10 cellular contexts compared by ENCODE assay signal in genomic region chr12:27246774-27247173, GRCh38. TPM values are rescaled to one million over a fixed set of nuclear protein-coding genes. Genes with fewer than 3 reads are reported as not detected.
DNase-seq lines count a peak whose midpoint lies in the region; ATAC-seq, FAIRE-seq and TF ChIP-seq lines count a peak whose summit lies in the region.
"Had no signal": no experiment of that assay in that cellular context is flagged by ENCODE, and none has a peak within 500 bp of the region (broad histone marks: within the 10 kb centered on the region; RNA-seq: fewer than 3 reads in every experiment).

No MANE protein-coding gene starts in this region.

- H3K4me3 ChIP-seq in A549 (no peak overlapping the region), GM23248 (peak overlapping the region; percentile 89; the same call in 1 of the 2 replicates), GM12878 (peak overlapping the region; percentile 86), muscle layer of duodenum (ENCODE audit: low read depth in 1 of 2, low read length in 2 of 2) (peak overlapping the region; percentile 67 to 97)

- H3K9me2 ChIP-seq in GM23248 (ENCODE audit: insufficient read depth): no peaks in the 10 kb centered on the region

- TF ChIP-seq POLR2A in A549 (IDR thresholded peaks at IDR 0.05; ENCODE audit: low read length): no peak
- no peak for TF ChIP-seq POLR2A in GM12878 (IDR thresholded peaks at IDR 0.05; ENCODE audit: low read depth, low read length)

- SMC1A ChIA-PET in GM12878 (lab: Charles Lee; ENCODE audit: uncharacterized antibody, unreplicated experiment): interaction anchor here (0.6 to 20.4 kb wide), 11 partner anchors 8 to 231 kb away, joined by 3 to 491 read pairs (median 40); no protein-coding TSS in a partner anchor

- DNase-seq in A549 (ENCODE audit: low read depth in 1 of 2, low spot score in 1 of 2) (no peak), GM23248 (no peak), GM12878 (ENCODE audit: low read depth, low spot score) (no peak), AG08395 (ENCODE audit: low spot score) (no peak)
- DNase-seq in stimulated activated CD4-positive, alpha-beta T cell treated with anti-CD3 and anti-CD28 coated beads, Interleukin-12 subunit alpha, Interleukin-12 subunit beta, amount 100 ng/mL, for 4 hours: no peak
- DNase-seq: activated naive CD4-positive, alpha-beta T cell; NCI-H1048 had no signal

- intact Hi-C loops in GM12878 (cut with micrococcal nuclease; ENCODE audit: unreplicated experiment): loop anchor here (10.0 kb wide), 1 partner anchor 312 kb away; the partner anchor contains the start of genes FGFR1OP2 and INTS13

- H4K20me1 ChIP-seq in GM23248 (ENCODE audit: insufficient read depth): 0 out of 2 replicates have a peak, but pooled peaks cover 7% of the 10 kb centered on the region
- H4K20me1 ChIP-seq in GM12878 (ENCODE audit: control insufficient read depth, insufficient read depth): no peaks in the 10 kb centered on the region

- H3K4me2 ChIP-seq in A549 (peak overlapping the region; percentile 6; the same call in 1 of the 3 replicates), GM23248 (ENCODE audit: unreplicated experiment) (no peak overlapping the region), GM12878 (ENCODE audit: control insufficient read depth, insufficient read depth) (peak overlapping the region; percentile 85)

- TF ChIP-seq RAD21 in A549 (conservative IDR thresholded peaks at IDR 0.05 in 1 of 2, IDR thresholded peaks at IDR 0.05 in 1 of 2): no peak
- TF ChIP-seq RAD21 in GM12878 (IDR thresholded peaks at IDR 0.05; ENCODE audit: insufficient read depth, low read depth, low read length): no peak

- H3K9ac ChIP-seq in GM23248 (0 out of 2 replicates have a peak overlapping the region, but pooled peaks have one; percentile 92), GM12878 (ENCODE audit: control insufficient read depth, insufficient read depth, low read length) (peak overlapping the region; percentile 99)

- H3K27me3 ChIP-seq in GM23248 (replicated peaks; ENCODE audit: insufficient read depth) (no peaks in the 10 kb centered on the region), GM12878 (replicated peaks in 1 of 2; ENCODE audit: control insufficient read depth in 2 of 2, insufficient read depth in 2 of 2, low read length in 1 of 2) (no peaks in the 10 kb centered on the region), muscle layer of duodenum (ENCODE audit: low read depth, low read length) (no peaks in the 10 kb centered on the region)

- no peak for TF ChIP-seq EP300 in A549 (IDR thresholded peaks at IDR 0.05)
- TF ChIP-seq EP300 in GM12878 (IDR thresholded peaks at IDR 0.05; ENCODE audit: borderline replicate concordance in 1 of 2, control insufficient read depth in 1 of 2, low read depth in 2 of 2, low read length in 2 of 2): no peak

- H3K27ac ChIP-seq in A549: no peak overlapping the region
- no peak overlapping the region for H3K27ac ChIP-seq in GM23248
- peak overlapping the region; percentile 93 for H3K27ac ChIP-seq in GM12878 (ENCODE audit: control insufficient read depth, insufficient read depth)
- H3K27ac ChIP-seq in muscle layer of duodenum (ENCODE audit: low read length): peak overlapping the region; percentile 76

- peaks cover 12% of the 10 kb centered on the region for H3F3A ChIP-seq in GM23248 (ENCODE audit: insufficient read depth)

- H3K4me1 ChIP-seq in A549 (peaks cover 11% of the 10 kb centered on the region), GM23248 (ENCODE audit: insufficient read depth) (peaks cover 22% of the 10 kb centered on the region), GM12878 (ENCODE audit: control insufficient read depth, insufficient read depth, low read length) (peaks cover 5% of the 10 kb centered on the region; the same call in 1 of the 2 replicates), muscle layer of duodenum (ENCODE audit: control insufficient read depth in 1 of 2, insufficient read depth in 2 of 2, low read length in 2 of 2) (peaks cover 0 to 30% of the 10 kb centered on the region in 2 donors)

- peaks cover 71% of the 10 kb centered on the region for H3K79me2 ChIP-seq in GM23248 (ENCODE audit: insufficient read depth)
- H3K79me2 ChIP-seq in GM12878 (ENCODE audit: control insufficient read depth, insufficient read depth, low read length): peaks cover 77% of the 10 kb centered on the region

- CTCF ChIA-PET in A549 (lab: Yijun Ruan, JAX): no interaction called here
- CTCF ChIA-PET in GM12878 (lab: Yijun Ruan, JAX): interaction anchor here (2.5 to 14.4 kb wide), 3 partner anchors 11 to 60 kb away, joined by 7 to 179 read pairs (median 8); no protein-coding TSS in a partner anchor

- no TSS peak for BruUV-seq in GM12878 (replicated peaks; lab: Mats Ljungman, UMichigan)

- ATAC-seq in A549: no peak
- peak; percentile 7 for ATAC-seq in GM12878
- no peak for ATAC-seq in GM18870 (IDR thresholded peaks at IDR 0.05; ENCODE audit: unreplicated experiment)
- ATAC-seq in HG02981 (IDR thresholded peaks at IDR 0.05; ENCODE audit: unreplicated experiment): no peak

- POLR2A ChIA-PET in A549 (lab: Yijun Ruan, JAX): no interaction called here
- POLR2A ChIA-PET in GM12878 (lab: Charles Lee): interaction anchor here (1.0 to 9.7 kb wide), 6 partner anchors 8 to 68 kb away, joined by 3 to 94 read pairs (median 28); no protein-coding TSS in a partner anchor

- H3K36me3 ChIP-seq in GM23248 (ENCODE audit: low read depth): no peaks in the 10 kb centered on the region
- peaks cover 0 to 5% of the 10 kb centered on the region in 2 experiments; a peak in 1 of 4 replicates for H3K36me3 ChIP-seq in GM12878 (ENCODE audit: control insufficient read depth in 2 of 2, insufficient read depth in 2 of 2, low read length in 1 of 2)
- H3K36me3 ChIP-seq in muscle layer of duodenum (ENCODE audit: control insufficient read depth in 1 of 2, insufficient read depth in 2 of 2, low read length in 2 of 2): peaks cover 0 to 9% of the 10 kb centered on the region in 2 donors

- no peak for FAIRE-seq in A549 (lab: Jason Lieb, UNC)
- no peak for FAIRE-seq in GM12878 (lab: Jason Lieb, UNC)

- H3K9me3 ChIP-seq in A549: peaks cover 5% of the 10 kb centered on the region; the same call in 1 of the 3 replicates
- no peaks in the 10 kb centered on the region for H3K9me3 ChIP-seq in GM23248 (ENCODE audit: low read depth)
- peaks cover 2% of the 10 kb centered on the region; the same call in 2 of the 3 replicates for H3K9me3 ChIP-seq in GM12878 (replicated peaks; ENCODE audit: control insufficient read depth, insufficient read depth, low read length)
- H3K9me3 ChIP-seq in muscle layer of duodenum (ENCODE audit: control insufficient read depth in 1 of 2, low read length in 2 of 2): no peaks in the 10 kb centered on the region

- H2AFZ ChIP-seq in GM23248: no peak overlapping the region
- H2AFZ ChIP-seq in GM12878 (ENCODE audit: control insufficient read depth, low read depth, low read length): no peak overlapping the region

- RAD21 ChIA-PET in GM12878 (lab: Charles Lee; ENCODE audit: unreplicated experiment): interaction anchor here (1.6 to 21.5 kb wide), 8 partner anchors 9 to 231 kb away, joined by 3 to 282 read pairs (median 30); no protein-coding TSS in a partner anchor

- TF ChIP-seq CTCF in A549 (IDR thresholded peaks at IDR 0.05): no peak
- TF ChIP-seq CTCF in GM12878 (IDR thresholded peaks at IDR 0.05 in 2 of 3, conservative IDR thresholded peaks at IDR 0.05 in 1 of 3; ENCODE audit: control insufficient read depth in 2 of 3, extremely low read depth in 1 of 3, insufficient read depth in 1 of 3, low read depth in 3 of 3, low read length in 3 of 3): no peak

- WGBS in A549 (ENCODE audit: missing lambda C conversion rate): 92% methylated on average over 5 of the region's 5 CpGs
- 95 to 98% methylated on average over 5 of the region's 5 CpGs for WGBS in GM23248 (ENCODE audit: low coverage in 1 of 2, low lambda C conversion rate in 2 of 2, missing lambda C conversion rate in 2 of 2), 2 experiments
- 1% methylated on average over 5 of the region's 5 CpGs for WGBS in GM12878 (ENCODE audit: insufficient coverage, insufficient replicate concordance, low lambda C conversion rate, missing lambda C conversion rate)

- in situ Hi-C loops in GM23248 (cut with MboI): no loop called here
- in situ Hi-C loops in GM12878 (cut with MboI): no loop called here

TF ChIP-seq in A549, 52 proteins besides CTCF, POLR2A, EP300 and RAD21 (continues in another document):
- TF ChIP-seq MYC (IDR thresholded peaks at IDR 0.05; ENCODE audit: borderline replicate concordance, low read length): no peak
- TF ChIP-seq ZNF302 (CRISPR knock-in tag; IDR thresholded peaks at IDR 0.05): no peak
- TF ChIP-seq TP53 (CRISPR knock-in tag; IDR thresholded peaks at IDR 0.05): no peak

RNA-seq across cellular contexts. Expression of gene STK38L, which starts 2.7 kb away (rescaled TPM):
- polyA plus RNA-seq in A549 (2011; rRNA removed) (24.2 and 32.2 TPM in 2 replicates), A549 (2017; fragmentation: RNase III; extraction: RNeasy Plus Mini Kit Qiagen cat#74134 plus additional on column Dnase treatment) (13.9 to 17.3 TPM (median 16.3 TPM) in 3 replicates), GM23248 (2016; fragmentation: Nextera tagmentation; extraction: Ambion mirVana) (16.0 and 19.9 TPM in 2 replicates), GM12878 (2011; rRNA removed) (121 and 218 TPM in 2 replicates), GM12878 (2014; fragmentation: Illumina TruSeq; extraction: Trizol) (134 and 173 TPM in 2 replicates), GM12878 (2014; fragmentation: Nextera tagmentation; extraction: Ambion mirVana) (10 to 100 TPM; 43.0 to 50.2 TPM), GM12878 (2014; rRNA removed) (76.8 and 90.8 TPM in 2 replicates), GM12878 (2016; fragmentation: Nextera tagmentation; extraction: Ambion mirVana) (100 to 1,000 TPM; 144 to 154 TPM)
- polyA plus RNA-seq in A549 (2012; cell fraction: cytosol; rRNA removed): 3.6 and 4.2 TPM in 2 replicates
- 1.9 and 3.4 TPM in 2 replicates for polyA plus RNA-seq in A549 (2012; cell fraction: nucleus; rRNA removed)
- 7.5 and 8.0 TPM in 2 replicates for polyA minus RNA-seq in A549 (2011; rRNA and poly(A)+ RNA removed)
- 16.8 and 38.7 TPM in 2 replicates for total RNA-seq in GM23248 (2014; rRNA removed; shearing (Covaris generic))
- 283 and 300 TPM in 2 replicates for total RNA-seq in GM12878 (2013; cell fraction: nucleolus; rRNA removed)
- total RNA-seq in GM12878 (2014; rRNA removed) (92.7 and 120 TPM in 2 replicates), GM12878 (2014; rRNA removed; fragmentation: Illumina TruSeq; extraction: Trizol) (130 and 131 TPM in 2 replicates), GM12878 (2021) (110 and 131 TPM in 2 replicates)
- 19.4 TPM for polyA plus RNA-seq in GM12878 (2011; ENCODE audit: low read depth)
- 24.3 and 29.2 TPM in 2 replicates for polyA plus RNA-seq in GM12878 (2011; cell fraction: cytosol; rRNA removed)
- 70.9 and 75.1 TPM in 2 replicates for polyA plus RNA-seq in GM12878 (2011; cell fraction: nucleus; rRNA removed)
- polyA plus RNA-seq in GM12878 (2012): 40.8 and 44.4 TPM in 2 replicates
- polyA minus RNA-seq in GM12878 (2011; rRNA and poly(A)+ RNA removed): 41.8 and 75.6 TPM in 2 replicates
- polyA minus RNA-seq in GM12878 (2011; cell fraction: cytosol; rRNA and poly(A)+ RNA removed): 35.9 and 43.5 TPM in 2 replicates
- 36.5 and 60.8 TPM in 2 replicates for polyA minus RNA-seq in GM12878 (2011; cell fraction: nucleus; rRNA and poly(A)+ RNA removed)

Comparison
In these comparisons a context has a peak if more than half of its experiments do, and no peak if none do; other contexts are left out.
1. H3K27ac ChIP-seq: peak in GM12878 (single experiment) and muscle layer of duodenum (single experiment); none in A549 (0 of 2) and GM23248 (single experiment).